Comparison of ENCODE assay signal across 15 cellular contexts in the genomic region with DNA sequence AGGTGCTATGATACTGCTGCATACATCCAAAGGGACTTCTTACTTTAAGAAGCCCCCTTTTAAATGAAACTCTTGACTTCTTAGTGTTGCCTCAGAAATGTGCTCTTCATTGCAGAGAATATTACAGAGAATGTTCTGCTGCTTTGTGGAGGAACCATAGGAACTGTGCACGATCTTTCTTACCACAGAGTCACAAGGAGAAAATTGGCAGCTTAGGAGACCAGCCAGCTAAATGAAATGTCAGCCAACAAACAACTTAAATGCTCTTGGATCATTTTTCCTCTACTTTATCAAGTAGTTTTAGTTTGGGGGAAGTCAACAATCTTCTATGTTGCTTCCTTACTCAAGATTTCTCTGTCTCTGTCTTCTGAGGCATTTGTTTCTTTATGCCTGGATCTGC.
"Had no signal": no experiment of that assay in that cellular context is flagged by ENCODE, and none has a peak within 500 bp of the region (broad histone marks: within the 10 kb centered on the region; RNA-seq: fewer than 3 reads in every experiment).

No MANE protein-coding gene starts in this region.

- ATAC-seq: activated CD8-positive, alpha-beta memory T cell treated with anti-CD3 and anti-CD28 coated beads, Interleukin-2, amount 10 ng/mL, durations not matched to agents 7 days and 5 days; activated naive CD4-positive, alpha-beta T cell treated with anti-CD3 and anti-CD28 coated beads, Interleukin-2, amount 50 U/mL, for 72 hours; naive thymus-derived CD8-positive, alpha-beta T cell; stimulated activated memory B cell treated with anti-CD40 and anti-IgM and Interleukin-4, amounts not matched to agents 10 μg/mL and 1 μg/mL and 100 μg/mL, for 72 hours had no signal

- H3K27me3 ChIP-seq: esophagus squamous epithelium, spleen, tibial artery had no signal

- H3K27ac ChIP-seq: esophagus squamous epithelium, spleen, tibial artery had no signal

- H3K4me1 ChIP-seq: spleen had no signal

- H3K36me3 ChIP-seq: esophagus squamous epithelium, spleen, tibial artery had no signal

- H3K4me3 ChIP-seq: esophagus squamous epithelium, lung, spleen, tibial artery had no signal

- H3K9me3 ChIP-seq: esophagus squamous epithelium, spleen, tibial artery had no signal

- DNase-seq: activated CD4-positive, alpha-beta T cell treated with anti-CD3 and anti-CD28 coated beads for 1 hour; activated CD4-positive, alpha-beta T cell treated with anti-CD3 and anti-CD28 coated beads, Interleukin-2, amount 50 U/mL, for 48 hours; activated CD8-positive, alpha-beta memory T cell treated with anti-CD3 and anti-CD28 coated beads, Interleukin-2, amount 10 ng/mL, durations not matched to agents 7 days and 5 days; activated effector memory CD4-positive, alpha-beta T cell treated with anti-CD3 and anti-CD28 coated beads, Interleukin-2, amount 50 U/mL, for 16 hours; activated T-cell treated with anti-CD3 and anti-CD28 coated beads, Interleukin-2, amount 50 U/mL, for 24 hours; esophagus squamous epithelium; left cardiac atrium; naive thymus-derived CD8-positive, alpha-beta T cell; right cardiac atrium; spleen; stimulated activated CD4-positive, alpha-beta T cell treated with anti-CD3 and anti-CD28 coated beads, Interleukin-1b, Interleukin-23, amount 100 ng/mL, for 48 hours; tibial artery had no signal
